In the genomic region with DNA sequence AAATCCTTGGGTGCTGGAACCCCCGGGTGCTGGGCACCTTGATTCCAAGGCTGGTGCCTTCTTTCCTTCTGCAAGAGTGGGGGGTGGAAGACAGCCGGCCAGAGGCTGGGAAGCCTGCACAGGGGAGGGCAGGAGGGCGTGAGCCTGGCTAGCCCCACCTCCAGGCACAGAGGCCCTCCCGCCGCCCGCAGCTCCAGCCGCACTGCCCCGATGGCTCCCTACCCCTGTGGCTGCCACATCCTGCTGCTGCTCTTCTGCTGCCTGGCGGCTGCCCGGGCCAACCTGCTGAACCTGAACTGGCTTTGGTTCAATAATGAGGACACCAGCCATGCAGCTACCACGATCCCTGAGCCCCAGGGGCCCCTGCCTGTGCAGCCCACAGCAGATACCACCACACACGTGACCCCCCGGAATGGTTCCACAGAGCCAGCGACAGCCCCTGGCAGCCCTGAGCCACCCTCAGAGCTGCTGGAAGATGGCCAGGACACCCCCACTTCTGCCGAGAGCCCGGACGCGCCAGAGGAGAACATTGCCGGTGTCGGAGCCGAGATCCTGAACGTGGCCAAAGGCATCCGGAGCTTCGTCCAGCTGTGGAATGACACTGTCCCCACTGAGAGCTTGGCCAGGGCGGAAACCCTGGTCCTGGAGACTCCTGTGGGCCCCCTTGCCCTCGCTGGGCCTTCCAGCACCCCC, we compare ENCODE assay signal across 9 cellular contexts. TPM values are rescaled to one million over a fixed set of nuclear protein-coding genes. Genes with fewer than 3 reads are reported as not detected.
DNase-seq lines count a peak whose midpoint lies in the region; ATAC-seq and TF ChIP-seq lines count a peak whose summit lies in the region.
"Had no signal": no experiment of that assay in that cellular context is flagged by ENCODE, and none has a peak within 500 bp of the region (broad histone marks: within the 10 kb centered on the region; RNA-seq: fewer than 3 reads in every experiment).

No MANE protein-coding gene starts in this region.

- DNase-seq in H7: peak; percentile 83
- peak in 3 of 5 donors; percentile 52 to 74 (median 72) for DNase-seq in heart left ventricle
- no peak for DNase-seq in activated naive CD4-positive, alpha-beta T cell treated with anti-CD3 and anti-CD28 coated beads, Interleukin-2, amount 50 U/mL, for 16 hours
- no peak for DNase-seq in SHP77 (lab: John Stamatoyannopoulos, UW)
- DNase-seq: activated CD4-positive, alpha-beta T cell treated with anti-CD3 and anti-CD28 coated beads for 4 hours had no signal

- no peak overlapping the region for H3K4me3 ChIP-seq in H7 (ENCODE audit: insufficient read depth, low read depth, low read length)
- H3K4me3 ChIP-seq in heart left ventricle: peak overlapping the region in 10 of 12 donors; percentile 22 to 61 (median 42)
- peak overlapping the region; percentile 17 to 66 for H3K4me3 ChIP-seq in stomach smooth muscle (ENCODE audit: low read length in 2 of 2)

- 39 to 51% (median 47%) methylated on average over 16 to 26 of the region's 26 CpGs for WGBS in heart left ventricle, 4 donors

- TF ChIP-seq POLR2A in heart left ventricle (IDR thresholded peaks at IDR 0.05): no peak

- H3K27ac ChIP-seq in VCaP: peak overlapping the region; percentile 81
- H3K27ac ChIP-seq in heart left ventricle: peak overlapping the region in 6 of 12 donors; percentile 13 to 50 (median 32)
- no peak overlapping the region for H3K27ac ChIP-seq in stomach smooth muscle (ENCODE audit: low read length)

- ATAC-seq in heart left ventricle (peak; percentile 62 to 81 (median 79)), HG03565 (IDR thresholded peaks at IDR 0.05; ENCODE audit: unreplicated experiment) (no peak), GM21737 (IDR thresholded peaks at IDR 0.05; ENCODE audit: unreplicated experiment) (no peak)

- H3K4me1 ChIP-seq in heart left ventricle (peaks cover 0 to 38% (median 12%) of the 10 kb centered on the region in 12 donors), stomach smooth muscle (ENCODE audit: control insufficient read depth, insufficient read depth, low read length) (peaks cover 25% of the 10 kb centered on the region)

- H3K36me3 ChIP-seq in H7 (replicated peaks; ENCODE audit: control insufficient read depth, insufficient read depth, low read length) (no peaks in the 10 kb centered on the region; the same call in 1 of the 2 replicates), heart left ventricle (peaks cover 0 to 8% (median 0%) of the 10 kb centered on the region in 9 donors), stomach smooth muscle (ENCODE audit: control insufficient read depth in 2 of 2, insufficient read depth in 2 of 2, low read length in 2 of 2) (no peaks in the 10 kb centered on the region)

- intact Hi-C loops in heart left ventricle (cut with DNase I): no loop called here

- H3K27me3 ChIP-seq in H7 (ENCODE audit: control insufficient read depth, insufficient read depth, low read length) (no peaks in the 10 kb centered on the region), heart left ventricle (no peaks in the 10 kb centered on the region), stomach smooth muscle (ENCODE audit: control insufficient read depth in 1 of 2, insufficient read depth in 2 of 2, low read length in 2 of 2) (no peaks in the 10 kb centered on the region)

- H3K9me3 ChIP-seq in heart left ventricle: peaks cover 0 to under 1% (median 0%) of the 10 kb centered on the region in 12 donors
- no peaks in the 10 kb centered on the region for H3K9me3 ChIP-seq in stomach smooth muscle (ENCODE audit: control insufficient read depth in 2 of 2, low read length in 2 of 2)

- TF ChIP-seq CTCF in VCaP (conservative IDR thresholded peaks at IDR 0.05) (no peak), heart left ventricle (IDR thresholded peaks at IDR 0.05) (no peak)

- no peak overlapping the region for H3K9ac ChIP-seq in stomach smooth muscle (ENCODE audit: low read length in 2 of 2)

RNA-seq across cellular contexts. Expression of gene COL18A1, which starts 50.5 kb away (rescaled TPM):
- 327 and 328 TPM in 2 replicates for total RNA-seq in H7 (2014; rRNA removed; shearing (Covaris generic))
- 100 to 1,000 TPM in 2 of 9 donors, 10 to 100 TPM in 7; 31.7 to 109 (median 59.0) TPM for total RNA-seq in heart left ventricle
- polyA plus RNA-seq in heart left ventricle: 10 to 100 TPM; 38.9 to 65.6 TPM

Comparison
In these comparisons a context has a peak if more than half of its experiments do, and no peak if none do; other contexts are left out.
1. DNase-seq: peak in H7 (single experiment) and heart left ventricle (3 of 5); none in activated naive CD4-positive, alpha-beta T cell treated with anti-CD3 and anti-CD28 coated beads, Interleukin-2, amount 50 U/mL, for 16 hours (single experiment) and SHP77 (0 of 2).
2. ATAC-seq: peak in heart left ventricle (4 of 4); none in HG03565 (single experiment) and GM21737 (single experiment).